ENCODE assay signal across 34 cellular contexts in genomic region chr12:98179151-98179550, GRCh38.
"Had no signal": no experiment of that assay in that cellular context is flagged by ENCODE, and none has a peak within 500 bp of the region (broad histone marks: within the 10 kb centered on the region; RNA-seq: fewer than 3 reads in every experiment).

No MANE protein-coding gene starts in this region.

- H3K27ac Mint-ChIP-seq: activated B cell treated with CpG ODN at 0.5 μM for 24 hours; activated CD4-positive, alpha-beta memory T cell treated with anti-CD3 and anti-CD28 coated beads for 36 hours; activated CD4-positive, alpha-beta T cell treated with anti-CD3 and anti-CD28 coated beads, Interleukin-2, amount 10 ng/mL, durations not matched to agents 24 days and 14 days; activated CD8-positive, alpha-beta memory T cell treated with anti-CD3 and anti-CD28 coated beads, Interleukin-2, amount 10 ng/mL, durations not matched to agents 7 days and 5 days; activated CD8-positive, alpha-beta T cell treated with anti-CD3 and anti-CD28 coated beads for 36 hours; activated naive CD4-positive, alpha-beta T cell treated with anti-CD3 and anti-CD28 coated beads, Interleukin-2, amount 10 ng/mL, durations not matched to agents 7 days and 5 days; activated naive CD4-positive, alpha-beta T cell treated with anti-CD3 and anti-CD28 coated beads, Interleukin-2, amount 50 U/mL, for 24 hours; activated naive CD8-positive, alpha-beta T cell; activated naive CD8-positive, alpha-beta T cell treated with anti-CD3 and anti-CD28 coated beads, Interleukin-2, amount 10 ng/mL, durations not matched to agents 7 days and 5 days; activated naive CD8-positive, alpha-beta T cell treated with anti-CD3 and anti-CD28 coated beads, Interleukin-2, amount 50 U/mL, for 24 hours; activated T-cell treated with anti-CD3 and anti-CD28 coated beads, Interleukin-2, amount 50 U/mL, for 24 hours; activated T-helper 2 cell treated with anti-CD3 and anti-CD28 coated beads, Interferon-gamma antibody, Interleukin-2, Interleukin-4, amounts not matched to agents 10 μg/mL and 5 μg/mL and 100 μg/mL, durations not matched to agents 14 hours and 24 hours and 36 hours; T-helper 1 cell treated with Interleukin-12 subunit alpha and Interleukin-12 subunit beta and Interleukin-4 antibody, amounts not matched to agents 30 μg/mL and 1 μg/mL, for 36 hours; T-helper 2 cell treated with Interferon-gamma antibody and Interleukin-4, amounts not matched to agents 5 μg/mL and 100 μg/mL, for 36 hours had no signal

- H3K27me3 Mint-ChIP-seq: activated B cell treated with CpG ODN at 0.5 μM for 24 hours; activated CD4-positive, alpha-beta T cell treated with anti-CD3 and anti-CD28 coated beads, Interleukin-2, amount 10 ng/mL, durations not matched to agents 24 days and 14 days; activated CD8-positive, alpha-beta memory T cell treated with anti-CD3 and anti-CD28 coated beads, Interleukin-2, amount 10 ng/mL, durations not matched to agents 7 days and 5 days; activated CD8-positive, alpha-beta T cell treated with anti-CD3 and anti-CD28 coated beads for 36 hours; activated naive CD4-positive, alpha-beta T cell treated with anti-CD3 and anti-CD28 coated beads, Interleukin-2, amount 10 ng/mL, durations not matched to agents 7 days and 5 days; activated naive CD4-positive, alpha-beta T cell treated with anti-CD3 and anti-CD28 coated beads, Interleukin-2, amount 50 U/mL, for 24 hours; activated naive CD8-positive, alpha-beta T cell; activated naive CD8-positive, alpha-beta T cell treated with anti-CD3 and anti-CD28 coated beads, Interleukin-2, amount 10 ng/mL, durations not matched to agents 7 days and 5 days; activated T-cell treated with anti-CD3 and anti-CD28 coated beads, Interleukin-2, amount 50 U/mL, for 24 hours had no signal

- H3K36me3 Mint-ChIP-seq: activated CD4-positive, alpha-beta memory T cell treated with anti-CD3 and anti-CD28 coated beads for 36 hours; activated CD8-positive, alpha-beta memory T cell treated with anti-CD3 and anti-CD28 coated beads, Interleukin-2, amount 10 ng/mL, durations not matched to agents 7 days and 5 days; activated naive CD4-positive, alpha-beta T cell treated with anti-CD3 and anti-CD28 coated beads, Interleukin-2, amount 10 ng/mL, durations not matched to agents 7 days and 5 days; activated naive CD4-positive, alpha-beta T cell treated with anti-CD3 and anti-CD28 coated beads, Interleukin-2, amount 50 U/mL, for 24 hours; activated naive CD8-positive, alpha-beta T cell; activated naive CD8-positive, alpha-beta T cell treated with anti-CD3 and anti-CD28 coated beads, Interleukin-2, amount 10 ng/mL, durations not matched to agents 7 days and 5 days had no signal

- H3K4me1 Mint-ChIP-seq: activated B cell treated with CpG ODN at 0.5 μM for 24 hours; activated CD4-positive, alpha-beta T cell treated with anti-CD3 and anti-CD28 coated beads, Interleukin-2, amount 10 ng/mL, durations not matched to agents 24 days and 14 days; activated CD8-positive, alpha-beta memory T cell treated with anti-CD3 and anti-CD28 coated beads, Interleukin-2, amount 10 ng/mL, durations not matched to agents 7 days and 5 days; activated naive CD4-positive, alpha-beta T cell treated with anti-CD3 and anti-CD28 coated beads, Interleukin-2, amount 10 ng/mL, durations not matched to agents 7 days and 5 days; activated naive CD4-positive, alpha-beta T cell treated with anti-CD3 and anti-CD28 coated beads, Interleukin-2, amount 50 U/mL, for 24 hours; activated naive CD8-positive, alpha-beta T cell treated with anti-CD3 and anti-CD28 coated beads, Interleukin-2, amount 10 ng/mL, durations not matched to agents 7 days and 5 days; activated naive CD8-positive, alpha-beta T cell treated with anti-CD3 and anti-CD28 coated beads, Interleukin-2, amount 50 U/mL, for 24 hours had no signal

- H3K9me3 Mint-ChIP-seq: activated B cell treated with CpG ODN at 0.5 μM for 24 hours; activated CD4-positive, alpha-beta memory T cell treated with anti-CD3 and anti-CD28 coated beads for 36 hours; activated CD4-positive, alpha-beta T cell treated with anti-CD3 and anti-CD28 coated beads, Interleukin-2, amount 10 ng/mL, durations not matched to agents 24 days and 14 days; activated CD8-positive, alpha-beta T cell treated with anti-CD3 and anti-CD28 coated beads for 36 hours; activated naive CD4-positive, alpha-beta T cell treated with anti-CD3 and anti-CD28 coated beads, Interleukin-2, amount 10 ng/mL, durations not matched to agents 7 days and 5 days; activated naive CD4-positive, alpha-beta T cell treated with anti-CD3 and anti-CD28 coated beads, Interleukin-2, amount 50 U/mL, for 24 hours; activated naive CD8-positive, alpha-beta T cell treated with anti-CD3 and anti-CD28 coated beads, Interleukin-2, amount 10 ng/mL, durations not matched to agents 7 days and 5 days; activated naive CD8-positive, alpha-beta T cell treated with anti-CD3 and anti-CD28 coated beads, Interleukin-2, amount 50 U/mL, for 24 hours; activated T-cell treated with anti-CD3 and anti-CD28 coated beads, Interleukin-2, amount 50 U/mL, for 24 hours; activated T-helper 2 cell treated with anti-CD3 and anti-CD28 coated beads, Interferon-gamma antibody, Interleukin-2, Interleukin-4, amounts not matched to agents 10 μg/mL and 5 μg/mL and 100 μg/mL, durations not matched to agents 14 hours and 24 hours and 36 hours; T-helper 1 cell treated with Interleukin-12 subunit alpha and Interleukin-12 subunit beta and Interleukin-4 antibody, amounts not matched to agents 30 μg/mL and 1 μg/mL, for 36 hours; T-helper 2 cell treated with Interferon-gamma antibody and Interleukin-4, amounts not matched to agents 5 μg/mL and 100 μg/mL, for 36 hours had no signal

- H3K36me3 ChIP-seq: ascending aorta, brain microvascular endothelial cell, breast epithelium had no signal

- ATAC-seq: activated CD8-positive, alpha-beta memory T cell treated with anti-CD3 and anti-CD28 coated beads, Interleukin-2, amount 10 ng/mL, durations not matched to agents 7 days and 5 days; activated CD8-positive, alpha-beta T cell treated with anti-CD3 and anti-CD28 coated beads for 36 hours; activated naive CD8-positive, alpha-beta T cell treated with anti-CD3 and anti-CD28 coated beads, Interleukin-2, amount 50 U/mL, for 24 hours; body of pancreas had no signal

- FAIRE-seq: TTC549 had no signal

- H3K4me3 Mint-ChIP-seq: activated B cell treated with CpG ODN at 0.5 μM for 24 hours; activated CD4-positive, alpha-beta memory T cell treated with anti-CD3 and anti-CD28 coated beads for 36 hours; activated CD4-positive, alpha-beta T cell treated with anti-CD3 and anti-CD28 coated beads, Interleukin-2, amount 10 ng/mL, durations not matched to agents 24 days and 14 days; activated CD8-positive, alpha-beta memory T cell treated with anti-CD3 and anti-CD28 coated beads, Interleukin-2, amount 10 ng/mL, durations not matched to agents 7 days and 5 days; activated CD8-positive, alpha-beta T cell treated with anti-CD3 and anti-CD28 coated beads for 36 hours; activated naive CD4-positive, alpha-beta T cell treated with anti-CD3 and anti-CD28 coated beads, Interleukin-2, amount 10 ng/mL, durations not matched to agents 7 days and 5 days; activated naive CD4-positive, alpha-beta T cell treated with anti-CD3 and anti-CD28 coated beads, Interleukin-2, amount 50 U/mL, for 24 hours; activated naive CD8-positive, alpha-beta T cell; activated naive CD8-positive, alpha-beta T cell treated with anti-CD3 and anti-CD28 coated beads, Interleukin-2, amount 10 ng/mL, durations not matched to agents 7 days and 5 days; activated naive CD8-positive, alpha-beta T cell treated with anti-CD3 and anti-CD28 coated beads, Interleukin-2, amount 50 U/mL, for 24 hours; activated T-cell treated with anti-CD3 and anti-CD28 coated beads, Interleukin-2, amount 50 U/mL, for 24 hours; T-helper 1 cell treated with Interleukin-12 subunit alpha and Interleukin-12 subunit beta and Interleukin-4 antibody, amounts not matched to agents 30 μg/mL and 1 μg/mL, for 36 hours; T-helper 2 cell treated with Interferon-gamma antibody and Interleukin-4, amounts not matched to agents 5 μg/mL and 100 μg/mL, for 36 hours had no signal

- H3K4me1 ChIP-seq: ascending aorta, body of pancreas, breast epithelium had no signal

- H3K27me3 ChIP-seq: ascending aorta, body of pancreas, brain microvascular endothelial cell, breast epithelium had no signal

- DNase-seq: activated B cell treated with CpG ODN at 0.5 μM for 24 hours; activated CD4-positive, alpha-beta memory T cell treated with anti-CD3 and anti-CD28 coated beads for 36 hours; activated CD4-positive, alpha-beta T cell treated with anti-CD3 and anti-CD28 coated beads for 4 hours; activated CD4-positive, alpha-beta T cell treated with anti-CD3 and anti-CD28 coated beads, Interleukin-2, amount 10 ng/mL, durations not matched to agents 24 days and 14 days; activated CD4-positive, alpha-beta T cell treated with anti-CD3 and anti-CD28 coated beads, Interleukin-2, amount 50 U/mL, for 1 hour; activated CD4-positive, alpha-beta T cell treated with anti-CD3 and anti-CD28 coated beads, Interleukin-2, amount 50 U/mL, for 4 hours; activated CD4-positive, CD25-positive, alpha-beta regulatory T cell treated with anti-CD3 and anti-CD28 coated beads, Interleukin-2, amount 50 U/mL, for 72 hours; activated CD8-positive, alpha-beta memory T cell treated with anti-CD3 and anti-CD28 coated beads, Interleukin-2, amount 10 ng/mL, durations not matched to agents 7 days and 5 days; activated CD8-positive, alpha-beta memory T cell treated with anti-CD3 and anti-CD28 coated beads, Interleukin-2, amount 50 U/mL, for 48 hours; activated CD8-positive, alpha-beta T cell treated with anti-CD3 and anti-CD28 coated beads for 36 hours; activated effector memory CD4-positive, alpha-beta T cell treated with Interleukin-2 at 50 U/mL for 16 hours; activated gamma-delta T cell; activated naive CD4-positive, alpha-beta T cell treated with anti-CD3 and anti-CD28 coated beads, Interleukin-2, amount 10 ng/mL, durations not matched to agents 7 days and 5 days; activated naive CD4-positive, alpha-beta T cell treated with Interleukin-2 at 50 U/mL for 16 hours; activated naive CD8-positive, alpha-beta T cell treated with anti-CD3 and anti-CD28 coated beads, Interleukin-2, amount 10 ng/mL, durations not matched to agents 7 days and 5 days; activated naive CD8-positive, alpha-beta T cell treated with anti-CD3 and anti-CD28 coated beads, Interleukin-2, amount 50 U/mL, for 24 hours; activated T-cell treated with anti-CD3 and anti-CD28 coated beads, Interleukin-2, amount 50 U/mL, for 24 hours; activated T-cell treated with anti-CD3 and anti-CD28 coated beads, Interleukin-2, amount 50 U/mL, for 48 hours; amygdala; anterior cingulate cortex; body of pancreas; brain microvascular endothelial cell; central memory CD4-positive, alpha-beta T cell; T-helper 1 cell; T-helper 2 cell; T-helper 9 cell had no signal

- H3K9me3 ChIP-seq: ascending aorta, body of pancreas, breast epithelium had no signal

- H3K4me3 ChIP-seq: ascending aorta, body of pancreas, breast epithelium had no signal
